ENCODE assay signal across 1 cellular context in the genomic region with DNA sequence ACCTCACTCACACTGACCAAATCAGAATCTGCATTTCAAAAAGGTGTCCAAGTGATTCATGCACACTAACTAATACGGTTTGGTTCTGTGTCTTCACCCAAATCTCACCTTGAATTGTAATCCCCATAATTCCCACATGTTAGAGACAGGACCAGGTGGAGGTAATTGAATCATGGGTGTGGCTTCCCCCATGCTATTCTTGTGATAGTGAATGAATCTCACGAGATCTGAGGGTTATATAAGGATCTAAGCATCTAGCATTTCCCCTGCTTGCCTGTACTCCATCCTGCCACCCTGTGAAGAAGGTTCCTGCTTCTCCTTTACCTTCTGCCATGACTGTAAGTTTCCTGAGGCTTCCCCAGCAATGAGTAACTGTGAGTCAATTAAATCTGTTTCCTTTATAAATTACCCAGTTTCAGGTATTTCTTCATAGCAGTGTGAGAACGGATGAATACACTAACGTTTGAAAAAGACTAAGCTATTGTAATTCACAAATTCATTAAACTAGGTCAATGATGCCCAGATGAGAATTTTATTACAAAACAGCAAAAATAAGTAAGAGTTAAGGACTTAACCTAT.
TF ChIP-seq lines count a peak whose summit lies in the region.

No MANE protein-coding gene starts in this region.

TF ChIP-seq in WTC11, 78 proteins besides CTCF, POLR2A, EP300 and RAD21 (continued from another document):
- TF ChIP-seq, protein P1, sequence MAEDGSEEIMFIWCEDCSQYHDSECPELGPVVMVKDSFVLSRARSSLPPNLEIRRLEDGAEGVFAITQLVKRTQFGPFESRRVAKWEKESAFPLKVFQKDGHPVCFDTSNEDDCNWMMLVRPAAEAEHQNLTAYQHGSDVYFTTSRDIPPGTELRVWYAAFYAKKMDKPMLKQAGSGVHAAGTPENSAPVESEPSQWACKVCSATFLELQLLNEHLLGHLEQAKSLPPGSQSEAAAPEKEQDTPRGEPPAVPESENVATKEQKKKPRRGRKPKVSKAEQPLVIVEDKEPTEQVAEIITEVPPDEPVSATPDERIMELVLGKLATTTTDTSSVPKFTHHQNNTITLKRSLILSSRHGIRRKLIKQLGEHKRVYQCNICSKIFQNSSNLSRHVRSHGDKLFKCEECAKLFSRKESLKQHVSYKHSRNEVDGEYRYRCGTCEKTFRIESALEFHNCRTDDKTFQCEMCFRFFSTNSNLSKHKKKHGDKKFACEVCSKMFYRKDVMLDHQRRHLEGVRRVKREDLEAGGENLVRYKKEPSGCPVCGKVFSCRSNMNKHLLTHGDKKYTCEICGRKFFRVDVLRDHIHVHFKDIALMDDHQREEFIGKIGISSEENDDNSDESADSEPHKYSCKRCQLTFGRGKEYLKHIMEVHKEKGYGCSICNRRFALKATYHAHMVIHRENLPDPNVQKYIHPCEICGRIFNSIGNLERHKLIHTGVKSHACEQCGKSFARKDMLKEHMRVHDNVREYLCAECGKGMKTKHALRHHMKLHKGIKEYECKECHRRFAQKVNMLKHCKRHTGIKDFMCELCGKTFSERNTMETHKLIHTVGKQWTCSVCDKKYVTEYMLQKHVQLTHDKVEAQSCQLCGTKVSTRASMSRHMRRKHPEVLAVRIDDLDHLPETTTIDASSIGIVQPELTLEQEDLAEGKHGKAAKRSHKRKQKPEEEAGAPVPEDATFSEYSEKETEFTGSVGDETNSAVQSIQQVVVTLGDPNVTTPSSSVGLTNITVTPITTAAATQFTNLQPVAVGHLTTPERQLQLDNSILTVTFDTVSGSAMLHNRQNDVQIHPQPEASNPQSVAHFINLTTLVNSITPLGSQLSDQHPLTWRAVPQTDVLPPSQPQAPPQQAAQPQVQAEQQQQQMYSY (CRISPR knock-in tag; IDR thresholded peaks at IDR 0.05): no peak
- no peak for TF ChIP-seq GTF2I (CRISPR knock-in tag; conservative IDR thresholded peaks at IDR 0.05)
- TF ChIP-seq, protein P2, sequence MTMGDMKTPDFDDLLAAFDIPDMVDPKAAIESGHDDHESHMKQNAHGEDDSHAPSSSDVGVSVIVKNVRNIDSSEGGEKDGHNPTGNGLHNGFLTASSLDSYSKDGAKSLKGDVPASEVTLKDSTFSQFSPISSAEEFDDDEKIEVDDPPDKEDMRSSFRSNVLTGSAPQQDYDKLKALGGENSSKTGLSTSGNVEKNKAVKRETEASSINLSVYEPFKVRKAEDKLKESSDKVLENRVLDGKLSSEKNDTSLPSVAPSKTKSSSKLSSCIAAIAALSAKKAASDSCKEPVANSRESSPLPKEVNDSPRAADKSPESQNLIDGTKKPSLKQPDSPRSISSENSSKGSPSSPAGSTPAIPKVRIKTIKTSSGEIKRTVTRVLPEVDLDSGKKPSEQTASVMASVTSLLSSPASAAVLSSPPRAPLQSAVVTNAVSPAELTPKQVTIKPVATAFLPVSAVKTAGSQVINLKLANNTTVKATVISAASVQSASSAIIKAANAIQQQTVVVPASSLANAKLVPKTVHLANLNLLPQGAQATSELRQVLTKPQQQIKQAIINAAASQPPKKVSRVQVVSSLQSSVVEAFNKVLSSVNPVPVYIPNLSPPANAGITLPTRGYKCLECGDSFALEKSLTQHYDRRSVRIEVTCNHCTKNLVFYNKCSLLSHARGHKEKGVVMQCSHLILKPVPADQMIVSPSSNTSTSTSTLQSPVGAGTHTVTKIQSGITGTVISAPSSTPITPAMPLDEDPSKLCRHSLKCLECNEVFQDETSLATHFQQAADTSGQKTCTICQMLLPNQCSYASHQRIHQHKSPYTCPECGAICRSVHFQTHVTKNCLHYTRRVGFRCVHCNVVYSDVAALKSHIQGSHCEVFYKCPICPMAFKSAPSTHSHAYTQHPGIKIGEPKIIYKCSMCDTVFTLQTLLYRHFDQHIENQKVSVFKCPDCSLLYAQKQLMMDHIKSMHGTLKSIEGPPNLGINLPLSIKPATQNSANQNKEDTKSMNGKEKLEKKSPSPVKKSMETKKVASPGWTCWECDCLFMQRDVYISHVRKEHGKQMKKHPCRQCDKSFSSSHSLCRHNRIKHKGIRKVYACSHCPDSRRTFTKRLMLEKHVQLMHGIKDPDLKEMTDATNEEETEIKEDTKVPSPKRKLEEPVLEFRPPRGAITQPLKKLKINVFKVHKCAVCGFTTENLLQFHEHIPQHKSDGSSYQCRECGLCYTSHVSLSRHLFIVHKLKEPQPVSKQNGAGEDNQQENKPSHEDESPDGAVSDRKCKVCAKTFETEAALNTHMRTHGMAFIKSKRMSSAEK (CRISPR knock-in tag; IDR thresholded peaks at IDR 0.05; ENCODE audit: borderline replicate concordance): no peak
- TF ChIP-seq, protein P3, sequence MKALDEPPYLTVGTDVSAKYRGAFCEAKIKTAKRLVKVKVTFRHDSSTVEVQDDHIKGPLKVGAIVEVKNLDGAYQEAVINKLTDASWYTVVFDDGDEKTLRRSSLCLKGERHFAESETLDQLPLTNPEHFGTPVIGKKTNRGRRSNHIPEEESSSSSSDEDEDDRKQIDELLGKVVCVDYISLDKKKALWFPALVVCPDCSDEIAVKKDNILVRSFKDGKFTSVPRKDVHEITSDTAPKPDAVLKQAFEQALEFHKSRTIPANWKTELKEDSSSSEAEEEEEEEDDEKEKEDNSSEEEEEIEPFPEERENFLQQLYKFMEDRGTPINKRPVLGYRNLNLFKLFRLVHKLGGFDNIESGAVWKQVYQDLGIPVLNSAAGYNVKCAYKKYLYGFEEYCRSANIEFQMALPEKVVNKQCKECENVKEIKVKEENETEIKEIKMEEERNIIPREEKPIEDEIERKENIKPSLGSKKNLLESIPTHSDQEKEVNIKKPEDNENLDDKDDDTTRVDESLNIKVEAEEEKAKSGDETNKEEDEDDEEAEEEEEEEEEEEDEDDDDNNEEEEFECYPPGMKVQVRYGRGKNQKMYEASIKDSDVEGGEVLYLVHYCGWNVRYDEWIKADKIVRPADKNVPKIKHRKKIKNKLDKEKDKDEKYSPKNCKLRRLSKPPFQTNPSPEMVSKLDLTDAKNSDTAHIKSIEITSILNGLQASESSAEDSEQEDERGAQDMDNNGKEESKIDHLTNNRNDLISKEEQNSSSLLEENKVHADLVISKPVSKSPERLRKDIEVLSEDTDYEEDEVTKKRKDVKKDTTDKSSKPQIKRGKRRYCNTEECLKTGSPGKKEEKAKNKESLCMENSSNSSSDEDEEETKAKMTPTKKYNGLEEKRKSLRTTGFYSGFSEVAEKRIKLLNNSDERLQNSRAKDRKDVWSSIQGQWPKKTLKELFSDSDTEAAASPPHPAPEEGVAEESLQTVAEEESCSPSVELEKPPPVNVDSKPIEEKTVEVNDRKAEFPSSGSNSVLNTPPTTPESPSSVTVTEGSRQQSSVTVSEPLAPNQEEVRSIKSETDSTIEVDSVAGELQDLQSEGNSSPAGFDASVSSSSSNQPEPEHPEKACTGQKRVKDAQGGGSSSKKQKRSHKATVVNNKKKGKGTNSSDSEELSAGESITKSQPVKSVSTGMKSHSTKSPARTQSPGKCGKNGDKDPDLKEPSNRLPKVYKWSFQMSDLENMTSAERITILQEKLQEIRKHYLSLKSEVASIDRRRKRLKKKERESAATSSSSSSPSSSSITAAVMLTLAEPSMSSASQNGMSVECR (CRISPR knock-in tag; IDR thresholded peaks at IDR 0.05; ENCODE audit: borderline replicate concordance): no peak
- TF ChIP-seq, protein P4, sequence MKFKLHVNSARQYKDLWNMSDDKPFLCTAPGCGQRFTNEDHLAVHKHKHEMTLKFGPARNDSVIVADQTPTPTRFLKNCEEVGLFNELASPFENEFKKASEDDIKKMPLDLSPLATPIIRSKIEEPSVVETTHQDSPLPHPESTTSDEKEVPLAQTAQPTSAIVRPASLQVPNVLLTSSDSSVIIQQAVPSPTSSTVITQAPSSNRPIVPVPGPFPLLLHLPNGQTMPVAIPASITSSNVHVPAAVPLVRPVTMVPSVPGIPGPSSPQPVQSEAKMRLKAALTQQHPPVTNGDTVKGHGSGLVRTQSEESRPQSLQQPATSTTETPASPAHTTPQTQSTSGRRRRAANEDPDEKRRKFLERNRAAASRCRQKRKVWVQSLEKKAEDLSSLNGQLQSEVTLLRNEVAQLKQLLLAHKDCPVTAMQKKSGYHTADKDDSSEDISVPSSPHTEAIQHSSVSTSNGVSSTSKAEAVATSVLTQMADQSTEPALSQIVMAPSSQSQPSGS (CRISPR knock-in tag; IDR thresholded peaks at IDR 0.05; ENCODE audit: borderline replicate concordance, low read depth): no peak
- TF ChIP-seq TEAD4 (CRISPR knock-in tag; IDR thresholded peaks at IDR 0.05): no peak
- TF ChIP-seq TP53 (CRISPR knock-in tag; IDR thresholded peaks at IDR 0.05): no peak
- no peak for TF ChIP-seq AFF4 (CRISPR knock-in tag; IDR thresholded peaks at IDR 0.05; ENCODE audit: borderline replicate concordance)
